ENCODE assay signal across 1 cellular context in the genomic region with DNA sequence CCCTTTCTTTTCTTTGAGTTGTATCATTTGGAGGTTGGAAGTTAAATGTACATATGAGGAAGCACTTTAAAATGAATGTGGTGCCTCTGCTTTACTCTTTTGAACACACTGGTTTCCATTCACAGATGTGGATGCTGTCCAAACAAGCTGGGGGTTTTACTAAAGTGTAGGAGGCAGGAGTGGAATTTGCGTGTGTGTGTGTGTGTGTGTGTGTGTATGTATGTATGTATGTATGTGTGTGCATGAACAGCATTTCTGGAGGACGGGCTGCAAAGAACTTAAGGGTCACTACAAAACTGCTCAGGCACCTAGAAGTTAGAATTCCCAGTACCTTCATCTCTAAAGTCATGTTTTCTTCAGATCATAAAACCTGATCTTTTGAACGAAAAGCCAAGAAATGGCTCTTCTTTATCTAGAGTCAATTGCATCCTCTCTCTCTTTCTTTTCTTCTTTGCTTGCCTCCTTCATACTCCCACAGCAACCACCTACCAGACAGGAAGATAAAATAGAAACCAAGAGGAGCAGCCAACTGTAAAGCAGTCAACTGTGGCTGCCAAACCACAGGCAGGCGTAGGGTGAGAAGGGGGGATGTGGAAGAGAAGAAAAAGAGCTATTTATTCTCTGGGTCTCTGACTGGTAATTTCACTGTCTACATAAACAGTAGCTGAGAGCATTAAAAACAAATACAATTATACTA.
TF ChIP-seq lines count a peak whose summit lies in the region.

No MANE protein-coding gene starts in this region.

TF ChIP-seq in HepG2, 621 proteins besides CTCF, POLR2A, EP300 and RAD21 (continued from another document):
- TF ChIP-seq, protein P1, sequence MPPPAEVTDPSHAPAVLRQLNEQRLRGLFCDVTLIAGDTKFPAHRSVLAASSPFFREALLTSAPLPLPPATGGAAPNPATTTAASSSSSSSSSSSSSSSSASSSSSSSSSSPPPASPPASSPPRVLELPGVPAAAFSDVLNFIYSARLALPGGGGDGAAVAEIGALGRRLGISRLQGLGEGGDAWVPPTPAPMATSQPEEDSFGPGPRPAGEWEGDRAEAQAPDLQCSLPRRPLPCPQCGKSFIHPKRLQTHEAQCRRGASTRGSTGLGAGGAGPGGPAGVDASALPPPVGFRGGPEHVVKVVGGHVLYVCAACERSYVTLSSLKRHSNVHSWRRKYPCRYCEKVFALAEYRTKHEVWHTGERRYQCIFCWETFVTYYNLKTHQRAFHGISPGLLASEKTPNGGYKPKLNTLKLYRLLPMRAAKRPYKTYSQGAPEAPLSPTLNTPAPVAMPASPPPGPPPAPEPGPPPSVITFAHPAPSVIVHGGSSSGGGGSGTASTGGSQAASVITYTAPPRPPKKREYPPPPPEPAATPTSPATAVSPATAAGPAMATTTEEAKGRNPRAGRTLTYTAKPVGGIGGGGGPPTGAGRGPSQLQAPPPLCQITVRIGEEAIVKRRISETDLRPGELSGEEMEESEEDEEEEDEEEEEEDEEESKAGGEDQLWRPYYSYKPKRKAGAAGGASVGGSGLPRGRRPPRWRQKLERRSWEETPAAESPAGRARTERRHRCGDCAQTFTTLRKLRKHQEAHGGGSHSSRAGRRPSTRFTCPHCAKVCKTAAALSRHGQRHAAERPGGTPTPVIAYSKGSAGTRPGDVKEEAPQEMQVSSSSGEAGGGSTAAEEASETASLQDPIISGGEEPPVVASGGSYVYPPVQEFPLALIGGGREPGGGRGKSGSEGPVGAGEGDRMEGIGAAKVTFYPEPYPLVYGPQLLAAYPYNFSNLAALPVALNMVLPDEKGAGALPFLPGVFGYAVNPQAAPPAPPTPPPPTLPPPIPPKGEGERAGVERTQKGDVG (CRISPR knock-in tag; IDR thresholded peaks at IDR 0.05; ENCODE audit: borderline replicate concordance), result no peak
TF ChIP-seq in HepG2: peak in this region for 0.
